In the genomic region with DNA sequence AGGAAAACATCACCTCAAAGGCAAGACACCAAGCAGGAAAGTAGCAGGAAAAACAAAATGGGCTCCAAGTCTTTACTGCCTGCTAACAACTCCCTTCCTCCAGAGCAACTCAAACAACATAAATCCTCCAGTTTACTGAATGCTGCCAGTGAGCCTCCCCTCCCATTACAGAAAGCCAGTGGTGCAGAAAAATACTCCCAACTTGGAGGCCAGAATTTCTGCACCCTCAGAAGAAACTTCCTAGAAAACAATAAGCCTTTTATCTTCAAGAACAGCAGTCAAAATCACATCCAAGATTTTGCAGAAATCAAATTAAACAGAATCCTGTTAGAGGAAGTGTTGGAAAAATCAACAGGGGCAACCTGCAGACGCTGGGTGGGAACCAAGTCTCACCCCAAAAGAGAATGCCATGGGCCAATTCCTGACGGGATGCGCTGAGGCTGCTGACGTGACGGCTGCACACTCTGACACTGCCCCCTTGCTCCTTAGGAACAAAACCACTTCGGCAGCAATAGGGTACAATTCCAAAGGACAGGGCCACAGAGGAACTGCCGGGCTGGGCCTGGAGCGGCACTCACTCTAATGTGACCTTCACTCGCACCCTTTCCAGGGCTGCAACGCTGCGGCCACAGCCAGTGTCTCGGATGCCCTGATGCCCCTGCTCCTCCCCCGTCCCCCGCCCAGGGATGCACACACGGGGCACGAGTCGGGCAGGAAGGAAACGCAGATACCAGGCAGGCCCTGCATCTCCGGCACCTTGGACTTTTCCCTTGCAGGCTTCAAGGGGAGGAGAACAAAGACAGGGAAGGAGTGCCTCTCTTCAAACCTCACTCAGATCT, we compare ENCODE assay signal across 1 cellular context.
TF ChIP-seq lines count a peak whose summit lies in the region.

No MANE protein-coding gene starts in this region.

TF ChIP-seq in endothelial cell of umbilical vein, 7 proteins besides CTCF, POLR2A, EP300 and RAD21:
- TF ChIP-seq POLR2AphosphoS5 (IDR thresholded peaks at IDR 0.05; ENCODE audit: insufficient read depth, low read depth, low read length) (no peak), GATA2 (IDR thresholded peaks at IDR 0.05; ENCODE audit: insufficient read depth, insufficient read length, low read depth, low read length) (no peak), JUN (IDR thresholded peaks at IDR 0.05; ENCODE audit: borderline replicate concordance, insufficient read depth, insufficient read length, low read depth) (no peak), MYC (IDR thresholded peaks at IDR 0.05; ENCODE audit: low read depth, low read length) (no peak), EZH2 (IDR thresholded peaks at IDR 0.05; ENCODE audit: borderline replicate concordance, low read depth, low read length, severe bottlenecking) (no peak), FOS (IDR thresholded peaks at IDR 0.05; ENCODE audit: borderline replicate concordance, insufficient read depth, low read length) (no peak)
- TF ChIP-seq, protein P1, sequence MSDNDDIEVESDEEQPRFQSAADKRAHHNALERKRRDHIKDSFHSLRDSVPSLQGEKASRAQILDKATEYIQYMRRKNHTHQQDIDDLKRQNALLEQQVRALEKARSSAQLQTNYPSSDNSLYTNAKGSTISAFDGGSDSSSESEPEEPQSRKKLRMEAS (IDR thresholded peaks at IDR 0.05; ENCODE audit: insufficient read depth, insufficient read length), result no peak
